Comparison of ENCODE assay signal across 1 cellular context in genomic region chr19:18233224-18233825, GRCh38.
TF ChIP-seq lines count a peak whose summit lies in the region.

No MANE protein-coding gene starts in this region.

TF ChIP-seq in HepG2, 621 proteins besides CTCF, POLR2A, EP300 and RAD21 (continued from another document and continues in another):
- TF ChIP-seq CEBPZ (IDR thresholded peaks at IDR 0.05; ENCODE audit: low read length) (no peak), ZHX1 (CRISPR knock-in tag; IDR thresholded peaks at IDR 0.05; ENCODE audit: low read depth) (0 out of 2 replicates have a peak, but pooled peaks have one; percentile 11), FOXA1 (IDR thresholded peaks at IDR 0.05) (no peak), FOXA1 (CRISPR knock-in tag; IDR thresholded peaks at IDR 0.05) (no peak), ZNF766 (CRISPR knock-in tag; IDR thresholded peaks at IDR 0.05; ENCODE audit: borderline replicate concordance) (0 out of 2 replicates have a peak, but pooled peaks have one; percentile 63), SP5 (CRISPR knock-in tag; IDR thresholded peaks at IDR 0.05; ENCODE audit: borderline replicate concordance, low read depth) (no peak), SOX6 (IDR thresholded peaks at IDR 0.05) (no peak), SOX6 (CRISPR knock-in tag; IDR thresholded peaks at IDR 0.05) (no peak; the same call in 1 of the 2 replicates), KLF16 (CRISPR knock-in tag; IDR thresholded peaks at IDR 0.05) (peak in 1 of 2 experiments; percentile 98; a peak in 2 of 4 replicates), FLYWCH1 (CRISPR knock-in tag; IDR thresholded peaks at IDR 0.05) (no peak), PLRG1 (conservative IDR thresholded peaks at IDR 0.05) (no peak), HMGXB4 (CRISPR knock-in tag; IDR thresholded peaks at IDR 0.05; ENCODE audit: borderline replicate concordance in 1 of 2, low read depth in 1 of 2) (peak; percentile 54 to 72; a peak in 2 of 4 replicates), PHF20 (CRISPR knock-in tag; IDR thresholded peaks at IDR 0.05) (no peak; the same call in 1 of the 2 replicates), ZNF281 (CRISPR knock-in tag; IDR thresholded peaks at IDR 0.05; ENCODE audit: borderline replicate concordance) (no peak), ZNF678 (CRISPR knock-in tag; IDR thresholded peaks at IDR 0.05) (peak; percentile 89; the same call in 1 of the 2 replicates), KLF11 (CRISPR knock-in tag; IDR thresholded peaks at IDR 0.05) (peak; percentile 98), HCFC1 (IDR thresholded peaks at IDR 0.05; ENCODE audit: low read depth, low read length) (no peak), KDM4B (CRISPR knock-in tag; IDR thresholded peaks at IDR 0.05) (0 out of 2 replicates have a peak, but pooled peaks have one; percentile 59), KLF15 (CRISPR knock-in tag; IDR thresholded peaks at IDR 0.05; ENCODE audit: borderline replicate concordance) (peak; percentile 70; the same call in 1 of the 2 replicates), ZBTB8A (CRISPR knock-in tag; IDR thresholded peaks at IDR 0.05; ENCODE audit: borderline replicate concordance, low read depth) (no peak), ZNF639 (CRISPR knock-in tag; conservative IDR thresholded peaks at IDR 0.05) (peak; percentile 87; the same call in 1 of the 2 replicates), AKNA (CRISPR knock-in tag; IDR thresholded peaks at IDR 0.05; ENCODE audit: borderline replicate concordance) (peak; percentile 94; the same call in 1 of the 2 replicates), NFE2 (CRISPR knock-in tag; IDR thresholded peaks at IDR 0.05) (no peak; the same call in 1 of the 2 replicates), SAFB2 (CRISPR knock-in tag; IDR thresholded peaks at IDR 0.05; ENCODE audit: borderline replicate concordance, low read depth) (no peak), HIVEP1 (CRISPR knock-in tag; IDR thresholded peaks at IDR 0.05) (0 out of 2 replicates have a peak, but pooled peaks have one; percentile 51), HIC2 (CRISPR knock-in tag; IDR thresholded peaks at IDR 0.05; ENCODE audit: low read depth) (no peak), ZNF292 (CRISPR knock-in tag; IDR thresholded peaks at IDR 0.05; ENCODE audit: borderline replicate concordance, low read depth) (no peak), GZF1 (CRISPR knock-in tag; IDR thresholded peaks at IDR 0.05) (peak; percentile 79; the same call in 1 of the 2 replicates), ZNF883 (CRISPR knock-in tag; IDR thresholded peaks at IDR 0.05; ENCODE audit: not compliant biosample characterization) (peak; percentile 81), ATF5 (CRISPR knock-in tag; IDR thresholded peaks at IDR 0.05; ENCODE audit: low read depth) (no peak), SALL1 (CRISPR knock-in tag; IDR thresholded peaks at IDR 0.05) (peak; percentile 93), JUND (CRISPR knock-in tag; IDR thresholded peaks at IDR 0.05) (no peak), ZNF710 (CRISPR knock-in tag; IDR thresholded peaks at IDR 0.05; ENCODE audit: borderline replicate concordance) (no peak), ZMAT5 (CRISPR knock-in tag; IDR thresholded peaks at IDR 0.05; ENCODE audit: borderline replicate concordance, low read depth) (no peak)
